ENCODE assay signal across 1 cellular context in genomic region chr3:72307438-72308105, GRCh38.
TF ChIP-seq lines count a peak whose summit lies in the region.

No MANE protein-coding gene starts in this region.

TF ChIP-seq in endothelial cell of umbilical vein, 7 proteins besides CTCF, POLR2A, EP300 and RAD21 (continued from another document):
- no peak for TF ChIP-seq FOS (IDR thresholded peaks at IDR 0.05; ENCODE audit: borderline replicate concordance, insufficient read depth, low read length)
- TF ChIP-seq MAX (IDR thresholded peaks at IDR 0.05; ENCODE audit: insufficient read depth, insufficient read length): no peak
- no peak for TF ChIP-seq POLR2AphosphoS5 (IDR thresholded peaks at IDR 0.05; ENCODE audit: insufficient read depth, low read depth, low read length)
- TF ChIP-seq JUN (IDR thresholded peaks at IDR 0.05; ENCODE audit: borderline replicate concordance, insufficient read depth, insufficient read length, low read depth): peak; percentile 64
- peak; percentile 38 for TF ChIP-seq EZH2 (IDR thresholded peaks at IDR 0.05; ENCODE audit: borderline replicate concordance, low read depth, low read length, severe bottlenecking)
TF ChIP-seq in endothelial cell of umbilical vein: peak in this region for 2.
